Comparison of ENCODE assay signal across 8 cellular contexts in the genomic region with DNA sequence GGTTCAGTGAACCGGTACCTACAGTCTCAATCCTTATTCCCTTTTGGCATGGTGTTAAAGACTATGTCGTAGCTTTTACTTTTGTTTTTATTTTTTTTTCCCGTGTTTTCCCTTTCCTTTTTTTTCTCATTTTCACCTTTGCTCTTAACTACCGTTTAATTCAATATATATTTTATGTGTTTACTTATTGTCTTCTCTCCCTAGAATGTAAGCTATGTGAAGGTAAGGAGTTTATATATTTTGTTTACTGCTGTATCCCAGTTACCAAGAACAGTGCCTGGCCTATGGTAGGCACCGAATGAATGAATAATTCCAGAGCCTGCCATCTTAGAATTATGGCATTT. TPM values are rescaled to one million over a fixed set of nuclear protein-coding genes. Genes with fewer than 3 reads are reported as not detected.
DNase-seq lines count a peak whose midpoint lies in the region; ATAC-seq, FAIRE-seq and TF ChIP-seq lines count a peak whose summit lies in the region.

No MANE protein-coding gene starts in this region.

- peak; percentile 30 for TF ChIP-seq POLR2A in erythroblast (IDR thresholded peaks at IDR 0.05; ENCODE audit: low read length)

- 27 to 28% (median 28%) methylated on average over 5 of the region's 5 CpGs for WGBS in psoas muscle, 3 donors

- intact Hi-C loops in psoas muscle (cut with DNase I), result no loop called here

- H3K9me3 ChIP-seq in ES-I3 (ENCODE audit: control insufficient read depth, insufficient read depth, low read length), result no peaks in the 10 kb centered on the region
- no peaks in the 10 kb centered on the region for H3K9me3 ChIP-seq in psoas muscle

- TF ChIP-seq CTCF in psoas muscle (IDR thresholded peaks at IDR 0.05), result no peak

- no peaks in the 10 kb centered on the region for H3K4me1 ChIP-seq in ES-I3 (ENCODE audit: insufficient read depth, low read length)
- peaks cover 30% of the 10 kb centered on the region for H3K4me1 ChIP-seq in psoas muscle

- FAIRE-seq in RCC 7860 (lab: Jason Lieb, UNC), result peak; percentile 2

- H3K9ac ChIP-seq in ES-I3 (ENCODE audit: low read depth, low read length), result peak overlapping the region; percentile 66; the same call in 1 of the 2 replicates

- H3K4me3 ChIP-seq in psoas muscle, result peak overlapping the region; percentile 85

- no peak for DNase-seq in RCC 7860 (ENCODE audit: low spot score)
- no peak for DNase-seq in erythroblast (lab: John Stamatoyannopoulos, UW)
- DNase-seq in psoas muscle, result no peak
- no peak for DNase-seq in RKO (ENCODE audit: low spot score)
- DNase-seq in middle frontal gyrus (ENCODE audit: extremely low spot score, low spot score), result no peak
- no peak for DNase-seq in DMS79 treated with DMSO at 0.1 percent for 48 hours (lab: John Stamatoyannopoulos, UW)
- DNase-seq in activated CD4-positive, alpha-beta T cell treated with anti-CD3 and anti-CD28 coated beads for 48 hours, result no peak

- H3K27me3 ChIP-seq in psoas muscle (ENCODE audit: insufficient read depth in 3 of 3, low read length in 2 of 3), result no peaks in the 10 kb centered on the region

- no peaks in the 10 kb centered on the region for H3K36me3 ChIP-seq in ES-I3 (ENCODE audit: insufficient read depth, low read length)
- peaks cover 0 to 34% of the 10 kb centered on the region in 2 donors for H3K36me3 ChIP-seq in psoas muscle (ENCODE audit: insufficient read depth in 1 of 2, low read depth in 1 of 2)

- peak overlapping the region; percentile 89 for H3K27ac ChIP-seq in psoas muscle

- no peak for ATAC-seq in psoas muscle

RNA-seq across cellular contexts. Expression of a gene that starts 0.3 kb away (rescaled TPM):
- 10 to 100 TPM; 12.5 to 24.1 (median 17.2) TPM for total RNA-seq in psoas muscle
- polyA plus RNA-seq in psoas muscle, result 10 to 100 TPM in 1 of 3 donors, 1 to 10 TPM in 2; 7.9 to 15.7 (median 10.0) TPM

RNA-seq across cellular contexts. Expression of a gene that starts 12.3 kb away (rescaled TPM):
- 10 to 100 TPM in 2 of 4 donors, 1 to 10 TPM in 2; 7.1 to 22.0 (median 10.6) TPM for total RNA-seq in psoas muscle
- 10 to 100 TPM; 11.7 to 25.9 (median 17.1) TPM for polyA plus RNA-seq in psoas muscle

RNA-seq across cellular contexts. Expression of a gene that starts 17.9 kb away (rescaled TPM):
- total RNA-seq in psoas muscle, result 1 to 10 TPM; 2.5 to 6.4 (median 3.6) TPM
- 10 to 100 TPM in 1 of 3 donors, 1 to 10 TPM in 2; 2.7 to 17.3 (median 8.8) TPM for polyA plus RNA-seq in psoas muscle

RNA-seq across cellular contexts. Expression of a gene that starts 48.8 kb away (rescaled TPM):
- total RNA-seq in psoas muscle, result 10 to 100 TPM; 44.5 to 68.9 (median 54.6) TPM
- polyA plus RNA-seq in psoas muscle, result 10 to 100 TPM; 64.4 to 91.9 (median 74.8) TPM
